15 cellular contexts compared by ENCODE assay signal in the genomic region with DNA sequence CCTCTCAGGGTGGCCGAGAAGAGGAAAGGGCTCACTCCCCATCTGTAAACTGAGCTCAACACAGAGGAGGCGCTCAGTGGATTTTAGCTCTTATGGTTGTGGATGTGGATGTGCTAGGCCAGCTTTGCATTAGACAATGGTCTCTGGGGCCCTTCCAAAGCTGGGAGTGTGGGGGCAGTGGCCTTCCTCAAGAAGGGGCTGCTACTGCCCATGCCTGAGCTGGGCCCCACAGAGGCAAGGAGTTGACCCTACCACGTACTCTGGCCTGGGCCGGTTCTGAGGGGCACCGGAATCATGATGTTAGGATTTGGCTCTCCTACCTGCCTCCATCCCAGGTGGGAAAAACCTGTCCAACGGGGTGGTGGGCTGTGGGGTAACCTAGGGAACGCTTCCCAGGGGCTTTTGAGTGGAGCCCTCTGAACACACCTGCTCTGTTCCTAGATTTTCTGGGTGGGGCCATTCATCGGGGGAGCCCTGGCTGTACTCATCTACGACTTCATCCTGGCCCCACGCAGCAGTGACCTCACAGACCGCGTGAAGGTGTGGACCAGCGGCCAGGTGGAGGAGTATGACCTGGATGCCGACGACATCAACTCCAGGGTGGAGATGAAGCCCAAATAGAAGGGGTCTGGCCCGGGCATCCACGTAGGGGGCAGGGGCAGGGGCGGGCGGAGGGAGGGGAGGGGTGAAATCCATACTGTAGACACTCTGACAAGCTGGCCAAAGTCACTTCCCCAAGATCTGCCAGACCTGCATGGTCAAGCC. TPM values are rescaled to one million over a fixed set of nuclear protein-coding genes. Genes with fewer than 3 reads are reported as not detected.
DNase-seq lines count a peak whose midpoint lies in the region; ATAC-seq and TF ChIP-seq lines count a peak whose summit lies in the region.
"Had no signal": no experiment of that assay in that cellular context is flagged by ENCODE, and none has a peak within 500 bp of the region (broad histone marks: within the 10 kb centered on the region; RNA-seq: fewer than 3 reads in every experiment).

No MANE protein-coding gene starts in this region.

- TF ChIP-seq POLR2A in gastrocnemius medialis (IDR thresholded peaks at IDR 0.05) = no peak

- H3K36me3 ChIP-seq in gastrocnemius medialis = no peaks in the 10 kb centered on the region
- H3K36me3 ChIP-seq: cardiac muscle cell, SJSA1 had no signal

- intact Hi-C loops in gastrocnemius medialis (cut with DNase I; ENCODE audit: low total_unique reads) = no loop called here

- peak overlapping the region in 1 of 4 donors; percentile 66 for H3K27ac ChIP-seq in gastrocnemius medialis
- H3K27ac ChIP-seq: SJSA1 had no signal

- H3K4me3 ChIP-seq in gastrocnemius medialis = no peak overlapping the region
- H3K4me3 ChIP-seq: cardiac muscle cell, K562, SJSA1 had no signal

- H3K4me1 ChIP-seq in gastrocnemius medialis = peaks cover 26 to 29% of the 10 kb centered on the region in 2 donors

- no peaks in the 10 kb centered on the region for H3K27me3 ChIP-seq in gastrocnemius medialis
- H3K27me3 ChIP-seq: cardiac muscle cell, SJSA1 had no signal

- ATAC-seq in gastrocnemius medialis (no peak), GM21390 (IDR thresholded peaks at IDR 0.05; ENCODE audit: unreplicated experiment) (no peak)
- ATAC-seq: K562 had no signal

- TF ChIP-seq CTCF in GM13976 (IDR thresholded peaks at IDR 0.05; ENCODE audit: borderline replicate concordance, control extremely low read depth, extremely low read depth, insufficient read depth, missing control alignments) (no peak), gastrocnemius medialis (IDR thresholded peaks at IDR 0.05 in 4 of 5, conservative IDR thresholded peaks at IDR 0.05 in 1 of 5) (no peak), GM13977 (IDR thresholded peaks at IDR 0.05; ENCODE audit: extremely low read depth, insufficient read depth, missing control alignments) (no peak)

- DNase-seq in GM13976 (ENCODE audit: low spot score) = peak; percentile 25
- DNase-seq in activated CD8-positive, alpha-beta memory T cell treated with anti-CD3 and anti-CD28 coated beads, Interleukin-2, amount 50 U/mL, for 4 hours = peak; percentile 9
- DNase-seq in iPS-NIHi11 (ENCODE audit: low spot score) = peak; percentile 2
- DNase-seq in gastrocnemius medialis = peak; percentile 1 to 9
- DNase-seq in GM13977 (ENCODE audit: low spot score) = no peak
- no peak for DNase-seq in NCI-H2029 (lab: John Stamatoyannopoulos, UW)
- DNase-seq in OCI-M1 (lab: John Stamatoyannopoulos, UW) = no peak
- DNase-seq: COR-L47, NCI-H1694 treated with DMSO at 0.1 percent for 48 hours, NCI-H748 treated with DMSO at 0.1 percent for 48 hours had no signal

- in situ Hi-C loops in GM13976 (cut with MboI; ENCODE audit: low sequenced_read_pairs, unreplicated experiment) (no loop called here), gastrocnemius medialis (cut with MboI; ENCODE audit: low sequenced_read_pairs in 4 of 4) (no loop called here), GM13977 (cut with MboI; ENCODE audit: low pct_unique_long_range_greater_than_20kb, low sequenced_read_pairs, unreplicated experiment) (no loop called here)

- no peaks in the 10 kb centered on the region for H3K9me3 ChIP-seq in gastrocnemius medialis
- H3K9me3 ChIP-seq: SJSA1 had no signal

RNA-seq across cellular contexts. Expression of a gene that starts 11.5 kb away (rescaled TPM):
- 100 to 1,000 TPM in 3 of 4 donors, 10 to 100 TPM in 1; 81.9 to 149 (median 113) TPM for total RNA-seq in gastrocnemius medialis

RNA-seq across cellular contexts. Expression of a gene that starts 40.6 kb away (rescaled TPM):
- not detected for total RNA-seq in gastrocnemius medialis
- total RNA-seq: cardiac muscle cell, epithelial cell of proximal tubule, K562, SJSA1 had no signal

Comparison
In these comparisons a context has a peak if more than half of its experiments do, and no peak if none do; other contexts are left out.
1. DNase-seq: peak in GM13976 (single experiment), activated CD8-positive, alpha-beta memory T cell treated with anti-CD3 and anti-CD28 coated beads, Interleukin-2, amount 50 U/mL, for 4 hours (single experiment), iPS-NIHi11 (single experiment) and gastrocnemius medialis (2 of 2); none in GM13977 (single experiment), NCI-H2029 (single experiment) and OCI-M1 (single experiment).